Comparison of ENCODE assay signal across 19 cellular contexts in genomic region chr7:95441042-95441823, GRCh38. TPM values are rescaled to one million over a fixed set of nuclear protein-coding genes. Genes with fewer than 3 reads are reported as not detected.
A peak's percentile ranks its signal among the peaks of the same experiment; 100 is the strongest.
DNase-seq lines count a peak whose midpoint lies in the region; TF ChIP-seq lines count a peak whose summit lies in the region.
"Had no signal": no experiment of that assay in that cellular context is flagged by ENCODE, and none has a peak within 500 bp of the region (broad histone marks: within the 10 kb centered on the region; RNA-seq: fewer than 3 reads in every experiment).

No MANE protein-coding gene starts in this region.

- H3K27me3 Mint-ChIP-seq in endodermal cell (ENCODE audit: insufficient read depth) = no peaks in the 10 kb centered on the region
- H3K27me3 Mint-ChIP-seq: brain; stimulated activated naive CD8-positive, alpha-beta T cell treated with anti-CD3 and anti-CD28 coated beads, Interleukin-15, Interleukin-2, amounts not matched to agents 100 ng/mL and 50 ng/mL, for 24 hours had no signal

- no peaks in the 10 kb centered on the region for H3K27me3 ChIP-seq in endodermal cell (ENCODE audit: control insufficient read depth, insufficient read depth, low read length, poor library complexity, severe bottlenecking)
- H3K27me3 ChIP-seq in liver (ENCODE audit: control insufficient read depth in 4 of 4, insufficient read depth in 4 of 4, low read length in 3 of 4) = no peaks in the 10 kb centered on the region
- H3K27me3 ChIP-seq: MG63 had no signal

- H3K4me1 ChIP-seq in HEK293 (ENCODE audit: control insufficient read depth, insufficient read depth, low read length) (no peaks in the 10 kb centered on the region), endodermal cell (ENCODE audit: control insufficient read depth, insufficient read depth, low read length) (peaks cover 4% of the 10 kb centered on the region), liver (ENCODE audit: control insufficient read depth in 4 of 4, insufficient read depth in 4 of 4, low read length in 3 of 4) (peaks cover 11 to 48% (median 38%) of the 10 kb centered on the region in 4 donors)

- H3K36me3 ChIP-seq in HEK293 (ENCODE audit: control insufficient read depth in 2 of 2, insufficient read depth in 1 of 2, low read length in 2 of 2) = no peaks in the 10 kb centered on the region
- H3K36me3 ChIP-seq in endodermal cell (ENCODE audit: control insufficient read depth, insufficient read depth, low read length) = no peaks in the 10 kb centered on the region
- H3K36me3 ChIP-seq in liver (ENCODE audit: control insufficient read depth in 4 of 4, insufficient read depth in 3 of 4, low read depth in 1 of 4, low read length in 3 of 4) = no peaks in the 10 kb centered on the region
- H3K36me3 ChIP-seq: MG63 had no signal

- no peak for DNase-seq in endodermal cell
- DNase-seq in renal cortical epithelial cell (ENCODE audit: low read depth) = peak; percentile 99
- DNase-seq in SKM-1 (lab: John Stamatoyannopoulos, UW; ENCODE audit: unreplicated experiment) = no peak
- DNase-seq in DMS 273 treated with DMSO at 0.1 percent for 48 hours (lab: John Stamatoyannopoulos, UW) = no peak
- DNase-seq in stimulated activated CD4-positive, alpha-beta T cell treated with anti-CD3 and anti-CD28 coated beads, Interleukin-1b, Interleukin-23, amount 100 ng/mL, for 48 hours = no peak
- no peak for DNase-seq in mesenteric fat pad (ENCODE audit: low spot score)
- DNase-seq: activated CD4-positive, alpha-beta memory T cell treated with anti-CD3 and anti-CD28 coated beads, Interleukin-2, amount 10 ng/mL, durations not matched to agents 7 days and 5 days; activated T-cell treated with anti-CD3 and anti-CD28 coated beads, Interleukin-2, amount 50 U/mL, for 48 hours; CD8-positive, alpha-beta T cell; MG63; NCI-H1694; NCI-H2227 treated with DMSO at 0.1 percent for 48 hours had no signal

- POLR2A ChIA-PET in HEK293 (lab: Yijun Ruan, JAX) = no interaction called here

- CTCF ChIA-PET in HEK293 (lab: Yijun Ruan, JAX) = interaction anchor here (0.6 kb wide), 1 partner anchor 249 kb away, joined by 3 read pairs; no protein-coding TSS in a partner anchor

- peak in 1 of 2 donors; percentile 39 for TF ChIP-seq RAD21 in liver (IDR thresholded peaks at IDR 0.05)

- H3K27ac ChIP-seq in HEK293 (ENCODE audit: extremely low read depth, low read depth, low read length) (no peak overlapping the region), endodermal cell (ENCODE audit: low read depth, low read length) (no peak overlapping the region), liver (ENCODE audit: low read depth in 1 of 2, low read length in 2 of 2) (peak overlapping the region; percentile 70 to 73)
- H3K27ac ChIP-seq: RWPE1 had no signal

- peaks cover 15% of the 10 kb centered on the region for H3K4me1 Mint-ChIP-seq in endodermal cell
- H3K4me1 Mint-ChIP-seq: activated CD4-positive, alpha-beta memory T cell treated with anti-CD3 and anti-CD28 coated beads, Interleukin-2, amount 10 ng/mL, durations not matched to agents 7 days and 5 days had no signal

- H3K4me3 ChIP-seq in HEK293 (ENCODE audit: low read depth, low read length) (no peak overlapping the region), endodermal cell (ENCODE audit: low read length) (no peak overlapping the region), liver (ENCODE audit: low read depth in 1 of 3, low read length in 3 of 3) (peak overlapping the region; percentile 20 to 55 (median 37))
- H3K4me3 ChIP-seq: MG63 had no signal

- no peaks in the 10 kb centered on the region for H3K36me3 Mint-ChIP-seq in endodermal cell (ENCODE audit: low read depth)
- H3K36me3 Mint-ChIP-seq: activated naive CD4-positive, alpha-beta T cell treated with anti-CD3 and anti-CD28 coated beads, Interleukin-2, amount 50 U/mL, for 72 hours; brain; CD8-positive, alpha-beta T cell had no signal

- H3K9me3 Mint-ChIP-seq in endodermal cell = no peaks in the 10 kb centered on the region
- H3K9me3 Mint-ChIP-seq: activated CD4-positive, alpha-beta memory T cell treated with anti-CD3 and anti-CD28 coated beads, Interleukin-2, amount 10 ng/mL, durations not matched to agents 7 days and 5 days; activated naive CD4-positive, alpha-beta T cell treated with anti-CD3 and anti-CD28 coated beads, Interleukin-2, amount 50 U/mL, for 72 hours; brain; CD8-positive, alpha-beta T cell; dendritic cell treated with granulocyte-macrophage colony-stimulating factor and Interleukin-4, amounts not matched to agents 40 ng/mL and 50 ng/mL, for 4 days; stimulated activated naive CD8-positive, alpha-beta T cell treated with anti-CD3 and anti-CD28 coated beads, Interleukin-15, Interleukin-2, amounts not matched to agents 100 ng/mL and 50 ng/mL, for 24 hours had no signal

- H3K9me3 ChIP-seq in HEK293 (ENCODE audit: control insufficient read depth, insufficient read depth, low read depth, low read length) = no peaks in the 10 kb centered on the region
- no peaks in the 10 kb centered on the region for H3K9me3 ChIP-seq in endodermal cell (ENCODE audit: control insufficient read depth, low read length)
- H3K9me3 ChIP-seq in liver (ENCODE audit: control insufficient read depth in 4 of 4, low read length in 3 of 4) = no peaks in the 10 kb centered on the region
- H3K9me3 ChIP-seq: MG63 had no signal

- 83 to 89% methylated on average over 3 to 6 of the region's 7 CpGs for WGBS in endodermal cell (ENCODE audit: insufficient coverage in 1 of 2, insufficient read length in 1 of 2), 2 experiments
- WGBS in liver = 60% methylated on average over 7 of the region's 7 CpGs

- H3K4me3 Mint-ChIP-seq in endodermal cell = no peak overlapping the region
- H3K4me3 Mint-ChIP-seq: activated CD4-positive, alpha-beta memory T cell treated with anti-CD3 and anti-CD28 coated beads, Interleukin-2, amount 10 ng/mL, durations not matched to agents 7 days and 5 days; CD8-positive, alpha-beta T cell; dendritic cell treated with granulocyte-macrophage colony-stimulating factor and Interleukin-4, amounts not matched to agents 40 ng/mL and 50 ng/mL, for 4 days; stimulated activated naive CD8-positive, alpha-beta T cell treated with anti-CD3 and anti-CD28 coated beads, Interleukin-15, Interleukin-2, amounts not matched to agents 100 ng/mL and 50 ng/mL, for 24 hours had no signal

- peak overlapping the region; percentile 77 for H3K27ac Mint-ChIP-seq in endodermal cell
- H3K27ac Mint-ChIP-seq: activated CD4-positive, alpha-beta memory T cell treated with anti-CD3 and anti-CD28 coated beads, Interleukin-2, amount 10 ng/mL, durations not matched to agents 7 days and 5 days; activated naive CD4-positive, alpha-beta T cell treated with anti-CD3 and anti-CD28 coated beads, Interleukin-2, amount 50 U/mL, for 72 hours; CD8-positive, alpha-beta T cell; dendritic cell treated with granulocyte-macrophage colony-stimulating factor and Interleukin-4, amounts not matched to agents 40 ng/mL and 50 ng/mL, for 4 days; stimulated activated naive CD8-positive, alpha-beta T cell treated with anti-CD3 and anti-CD28 coated beads, Interleukin-15, Interleukin-2, amounts not matched to agents 100 ng/mL and 50 ng/mL, for 24 hours had no signal

- TF ChIP-seq CTCF in HEK293 (tag by site-specific recombination; IDR thresholded peaks at IDR 0.05) (no peak), endodermal cell (conservative IDR thresholded peaks at IDR 0.05) (no peak), liver (IDR thresholded peaks at IDR 0.05; ENCODE audit: low read depth, low read length, missing input control) (no peak)

- H3K9ac ChIP-seq in endodermal cell (ENCODE audit: extremely low read depth, low read length, poor library complexity, severe bottlenecking) = no peak overlapping the region
- peak overlapping the region; percentile 49 to 56 for H3K9ac ChIP-seq in liver (ENCODE audit: low read depth in 1 of 2, low read length in 2 of 2)

TF ChIP-seq in HEK293, 187 proteins besides CTCF, POLR2A, EP300 and RAD21 (continues in another document):
- no peak for TF ChIP-seq ZNF18 (tag by site-specific recombination; IDR thresholded peaks at IDR 0.05)

TF ChIP-seq in liver, 16 proteins besides CTCF, POLR2A, EP300 and RAD21 (continues in another document):
- TF ChIP-seq HNF4A (conservative IDR thresholded peaks at IDR 0.05) (peak in 1 of 2 donors; percentile 66), HNF4G (IDR thresholded peaks at IDR 0.05) (peak; percentile 21), TAF1 (conservative IDR thresholded peaks at IDR 0.05) (peak; percentile 75), SP1 (IDR thresholded peaks at IDR 0.05) (peak; percentile 20)

RNA-seq across cellular contexts. Expression of gene PON2, which starts 6.4 kb away (rescaled TPM):
- total RNA-seq in endodermal cell (10 to 100 TPM; 66.3 to 66.8 TPM), liver (100 to 1,000 TPM; 145 to 193 TPM), renal cortical epithelial cell (172 and 250 TPM in 2 replicates), mesenteric fat pad (54.7 TPM)
- polyA plus RNA-seq in endodermal cell (2013, experiment 1 of 2) = 297 TPM
- polyA plus RNA-seq in endodermal cell (2013, experiment 2 of 2) = 287 TPM
- 100 to 1,000 TPM in 1 of 2 donors, 10 to 100 TPM in 1; 99.1 to 276 TPM for polyA plus RNA-seq in liver

RNA-seq across cellular contexts. Expression of gene ASB4, which starts 44.5 kb away (rescaled TPM):
- total RNA-seq in endodermal cell = not detected
- 0.21 TPM for polyA plus RNA-seq in endodermal cell (2013, experiment 1 of 2)
- 0.17 TPM for polyA plus RNA-seq in endodermal cell (2013, experiment 2 of 2)
- under 1 TPM; 0.09 to 0.50 TPM for total RNA-seq in liver
- polyA plus RNA-seq in liver = 1 to 10 TPM in 1 of 2 donors, under 1 TPM in 1; 0.27 to 1.1 TPM
- total RNA-seq in renal cortical epithelial cell = not detected in 2 replicates
- total RNA-seq in mesenteric fat pad = 0.29 TPM
- total RNA-seq: activated CD4-positive, alpha-beta memory T cell treated with anti-CD3 and anti-CD28 coated beads, Interleukin-2, amount 10 ng/mL, durations not matched to agents 7 days and 5 days; activated naive CD4-positive, alpha-beta T cell treated with anti-CD3 and anti-CD28 coated beads, Interleukin-2, amount 50 U/mL, for 72 hours; CD8-positive, alpha-beta T cell had no signal

RNA-seq across cellular contexts. Expression of gene PON3, which starts 45.1 kb away (rescaled TPM):
- under 1 TPM in 1 of 2 donors, not detected in 1; 0.55 TPM for total RNA-seq in endodermal cell
- polyA plus RNA-seq in endodermal cell (2013, experiment 1 of 2) = not detected
- polyA plus RNA-seq in endodermal cell (2013, experiment 2 of 2) = 0.50 TPM
- total RNA-seq in liver = 100 to 1,000 TPM in 1 of 2 donors, 10 to 100 TPM in 1; 60.0 to 256 TPM
- polyA plus RNA-seq in liver = 100 to 1,000 TPM; 237 to 476 TPM
- 0.05 TPM in 1 of 2 replicates, not detected in the other for total RNA-seq in renal cortical epithelial cell
- 2.7 TPM for total RNA-seq in mesenteric fat pad
- total RNA-seq: activated CD4-positive, alpha-beta memory T cell treated with anti-CD3 and anti-CD28 coated beads, Interleukin-2, amount 10 ng/mL, durations not matched to agents 7 days and 5 days; CD8-positive, alpha-beta T cell had no signal

Comparison
In these comparisons a context has a peak if more than half of its experiments do, and no peak if none do; other contexts are left out.
1. H3K27ac ChIP-seq: peak in liver (2 of 2); none in HEK293 (single experiment) and endodermal cell (single experiment).
2. H3K4me3 ChIP-seq: peak in liver (3 of 3); none in HEK293 (single experiment) and endodermal cell (single experiment).
3. RNA of gene PON3, which starts 45.1 kb away (total RNA-seq): 60.0 to 256 TPM in liver; 2.7 TPM in mesenteric fat pad (single experiment), 0.55 TPM in endodermal cell and 0.05 TPM in renal cortical epithelial cell; every median in the first group is over 10 times any median in the second.